In the genomic region with DNA sequence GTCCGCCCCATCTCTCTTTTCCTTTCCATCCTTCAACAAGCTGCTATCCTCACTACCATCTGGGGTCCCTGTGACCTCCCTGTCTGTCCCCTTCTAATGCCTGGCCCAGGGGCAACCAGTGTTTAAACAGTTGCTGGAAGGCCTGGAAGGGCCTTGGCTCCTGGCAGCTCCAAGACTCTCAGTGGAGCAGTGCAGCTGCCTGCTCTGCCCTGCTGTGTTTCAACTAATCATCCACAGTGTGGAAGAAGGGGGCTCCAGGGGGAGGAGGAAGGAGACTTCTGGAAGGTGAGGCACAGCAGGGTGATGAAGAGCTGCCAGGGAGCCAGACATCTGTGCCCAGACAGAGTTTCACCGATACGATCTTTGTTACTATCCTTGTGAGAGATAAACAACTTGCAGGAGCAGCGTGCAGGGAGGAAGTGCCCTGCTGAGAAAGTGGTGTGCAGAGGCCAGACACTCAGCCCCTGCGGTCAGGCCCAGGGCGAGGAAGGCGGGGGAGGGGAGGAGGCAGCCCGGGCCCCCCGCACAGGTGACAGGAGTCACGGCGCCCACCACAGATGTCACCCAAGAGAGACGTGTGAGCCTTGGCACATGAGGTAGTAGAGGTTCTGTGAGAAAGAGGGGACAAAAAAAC, we compare ENCODE assay signal across 1 cellular context.
TF ChIP-seq lines count a peak whose summit lies in the region.

No MANE protein-coding gene starts in this region.

TF ChIP-seq in HepG2, 621 proteins besides CTCF, POLR2A, EP300 and RAD21:
- TF ChIP-seq RAD51 (IDR thresholded peaks at IDR 0.05; ENCODE audit: borderline replicate concordance) = 0 out of 2 replicates have a peak, but pooled peaks have one; percentile 46
- TF ChIP-seq ZSCAN31 (CRISPR knock-in tag; IDR thresholded peaks at IDR 0.05; ENCODE audit: low read depth) = no peak
- no peak for TF ChIP-seq RFXANK (CRISPR knock-in tag; IDR thresholded peaks at IDR 0.05)
- TF ChIP-seq KAT7 (CRISPR knock-in tag; IDR thresholded peaks at IDR 0.05; ENCODE audit: borderline replicate concordance) = no peak
